Comparison of ENCODE assay signal across 24 cellular contexts in the genomic region with DNA sequence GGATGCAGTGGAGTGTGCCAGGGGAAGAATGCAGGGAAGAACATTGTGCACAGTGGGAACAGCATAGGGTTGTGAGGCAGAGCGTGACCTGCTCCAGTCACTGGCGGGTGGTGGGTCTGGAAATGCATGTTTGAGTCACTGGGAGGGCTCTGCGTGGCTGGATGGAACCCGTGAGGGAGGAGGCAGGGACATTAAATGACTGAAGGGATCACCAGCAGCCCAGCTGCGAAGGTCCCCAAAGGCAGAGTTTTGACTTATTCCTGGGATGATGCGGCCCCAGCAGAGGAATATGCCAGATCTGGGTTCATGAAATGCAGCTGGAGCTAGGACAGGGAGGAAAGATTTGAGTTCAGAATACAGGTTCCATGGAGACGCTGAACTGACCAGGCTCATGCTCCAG.
"Had no signal": no experiment of that assay in that cellular context is flagged by ENCODE, and none has a peak within 500 bp of the region (broad histone marks: within the 10 kb centered on the region; RNA-seq: fewer than 3 reads in every experiment).

No MANE protein-coding gene starts in this region.

- H3K36me3 ChIP-seq: breast epithelium, esophagus muscularis mucosa, thyroid gland, uterus had no signal

- ATAC-seq: activated CD8-positive, alpha-beta T cell treated with anti-CD3 and anti-CD28 coated beads for 36 hours; activated T-helper 17 cell treated with anti-CD3 and anti-CD28 coated beads, Interleukin-2, amount 50 U/mL, for 72 hours; left colon; psoas muscle; right cardiac atrium; SK-N-SH treated with all-trans-retinoic acid at 6 μM for 48 hours had no signal

- H3K27ac ChIP-seq: psoas muscle, thyroid gland, uterus had no signal

- H3K27ac Mint-ChIP-seq: activated B cell treated with CpG ODN at 0.5 μM for 24 hours; activated CD8-positive, alpha-beta T cell treated with anti-CD3 and anti-CD28 coated beads for 36 hours; activated naive CD4-positive, alpha-beta T cell treated with anti-CD3 and anti-CD28 coated beads for 36 hours; activated T-helper 17 cell treated with anti-CD3 and anti-CD28 coated beads, Interleukin-2, amount 50 U/mL, for 72 hours; dendritic cell treated with granulocyte-macrophage colony-stimulating factor and Interleukin-4, amounts not matched to agents 40 ng/mL and 50 ng/mL, for 4 days had no signal

- DNase-seq: activated B cell treated with CpG ODN at 0.5 μM for 24 hours; activated CD4-positive, alpha-beta T cell treated with anti-CD3 and anti-CD28 coated beads for 4 hours; activated CD8-positive, alpha-beta T cell treated with anti-CD3 and anti-CD28 coated beads for 36 hours; activated naive CD4-positive, alpha-beta T cell treated with anti-CD3 and anti-CD28 coated beads for 36 hours; activated T-cell treated with anti-CD3 and anti-CD28 coated beads, Interleukin-2, amount 50 U/mL, for 1 hour; cerebellar nuclear complex; effector CD8-positive, alpha-beta T cell; midbrain; right cardiac atrium; stimulated activated naive CD4-positive, alpha-beta T cell; T-helper 1 cell; T-helper 9 cell; thyroid gland had no signal

- H3K27me3 ChIP-seq: thyroid gland, uterus had no signal

- H3K4me3 ChIP-seq: breast epithelium, esophagus muscularis mucosa, lung, psoas muscle, thyroid gland, uterus had no signal

- FAIRE-seq: astrocyte, endothelial cell of umbilical vein had no signal

- H3K9me3 ChIP-seq: breast epithelium, esophagus muscularis mucosa, psoas muscle, thyroid gland, uterus had no signal

- H3K4me3 Mint-ChIP-seq: activated B cell treated with CpG ODN at 0.5 μM for 24 hours; activated CD8-positive, alpha-beta T cell treated with anti-CD3 and anti-CD28 coated beads for 36 hours; activated naive CD4-positive, alpha-beta T cell treated with anti-CD3 and anti-CD28 coated beads for 36 hours; activated T-helper 17 cell treated with anti-CD3 and anti-CD28 coated beads, Interleukin-2, amount 50 U/mL, for 72 hours; dendritic cell treated with granulocyte-macrophage colony-stimulating factor and Interleukin-4, amounts not matched to agents 40 ng/mL and 50 ng/mL, for 4 days had no signal

- H3K9me3 Mint-ChIP-seq: activated B cell treated with CpG ODN at 0.5 μM for 24 hours; activated CD8-positive, alpha-beta T cell treated with anti-CD3 and anti-CD28 coated beads for 36 hours; activated naive CD4-positive, alpha-beta T cell treated with anti-CD3 and anti-CD28 coated beads for 36 hours; activated T-helper 17 cell treated with anti-CD3 and anti-CD28 coated beads, Interleukin-2, amount 50 U/mL, for 72 hours; dendritic cell treated with granulocyte-macrophage colony-stimulating factor and Interleukin-4, amounts not matched to agents 40 ng/mL and 50 ng/mL, for 4 days had no signal
